In the genomic region with DNA sequence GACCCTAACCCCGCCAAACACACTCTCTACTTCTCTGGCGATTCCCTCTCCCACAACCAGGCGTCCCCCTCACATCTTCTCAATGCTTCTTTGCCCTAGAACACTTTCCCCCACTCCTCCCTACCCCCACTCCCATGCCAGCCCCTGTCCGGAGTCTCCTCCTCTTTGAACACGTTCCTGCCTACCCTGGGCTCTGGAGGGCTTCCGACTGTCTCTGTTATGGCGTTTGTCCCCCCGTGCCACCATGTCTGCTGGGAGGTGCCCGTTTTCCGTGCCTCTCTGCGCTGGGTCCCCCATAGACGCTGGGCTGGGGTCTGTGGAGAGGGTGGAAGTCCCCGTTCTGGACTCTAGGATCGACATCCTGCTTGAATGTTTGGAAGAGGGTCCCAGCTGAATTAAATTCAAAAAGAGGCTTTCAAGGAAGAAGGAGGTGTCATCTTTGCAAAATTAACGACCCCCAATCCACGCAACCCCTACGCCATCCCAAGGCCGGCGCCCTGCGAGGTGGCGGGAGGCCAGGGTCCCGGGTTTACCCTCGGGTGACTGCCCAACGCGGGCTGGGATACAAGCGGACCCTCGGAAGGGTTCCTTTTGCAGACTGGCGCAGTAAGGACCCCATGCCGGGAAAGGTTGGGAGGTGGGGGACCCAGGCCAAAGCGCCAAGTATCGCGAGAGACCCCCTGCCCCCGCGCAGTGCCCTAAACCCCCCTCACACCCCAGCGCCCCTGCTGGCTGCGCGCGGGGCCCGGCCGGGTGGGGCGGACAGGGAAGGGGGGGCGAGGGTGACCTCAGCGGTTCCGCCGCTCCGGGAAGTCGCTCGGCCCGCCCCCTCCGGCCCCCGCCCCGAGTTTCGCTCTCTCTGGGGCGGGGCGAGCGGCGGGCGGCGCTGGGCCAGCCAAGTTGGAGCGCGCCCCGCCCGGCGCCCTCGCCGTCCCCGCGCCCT, we compare ENCODE assay signal across 1 cellular context.
A peak's percentile ranks its signal among the peaks of the same experiment; 100 is the strongest.
TF ChIP-seq lines count a peak whose summit lies in the region.

No MANE protein-coding gene starts in this region.

TF ChIP-seq in HepG2, 621 proteins besides CTCF, POLR2A, EP300 and RAD21 (continued from another document and continues in another):
- TF ChIP-seq, protein P1, sequence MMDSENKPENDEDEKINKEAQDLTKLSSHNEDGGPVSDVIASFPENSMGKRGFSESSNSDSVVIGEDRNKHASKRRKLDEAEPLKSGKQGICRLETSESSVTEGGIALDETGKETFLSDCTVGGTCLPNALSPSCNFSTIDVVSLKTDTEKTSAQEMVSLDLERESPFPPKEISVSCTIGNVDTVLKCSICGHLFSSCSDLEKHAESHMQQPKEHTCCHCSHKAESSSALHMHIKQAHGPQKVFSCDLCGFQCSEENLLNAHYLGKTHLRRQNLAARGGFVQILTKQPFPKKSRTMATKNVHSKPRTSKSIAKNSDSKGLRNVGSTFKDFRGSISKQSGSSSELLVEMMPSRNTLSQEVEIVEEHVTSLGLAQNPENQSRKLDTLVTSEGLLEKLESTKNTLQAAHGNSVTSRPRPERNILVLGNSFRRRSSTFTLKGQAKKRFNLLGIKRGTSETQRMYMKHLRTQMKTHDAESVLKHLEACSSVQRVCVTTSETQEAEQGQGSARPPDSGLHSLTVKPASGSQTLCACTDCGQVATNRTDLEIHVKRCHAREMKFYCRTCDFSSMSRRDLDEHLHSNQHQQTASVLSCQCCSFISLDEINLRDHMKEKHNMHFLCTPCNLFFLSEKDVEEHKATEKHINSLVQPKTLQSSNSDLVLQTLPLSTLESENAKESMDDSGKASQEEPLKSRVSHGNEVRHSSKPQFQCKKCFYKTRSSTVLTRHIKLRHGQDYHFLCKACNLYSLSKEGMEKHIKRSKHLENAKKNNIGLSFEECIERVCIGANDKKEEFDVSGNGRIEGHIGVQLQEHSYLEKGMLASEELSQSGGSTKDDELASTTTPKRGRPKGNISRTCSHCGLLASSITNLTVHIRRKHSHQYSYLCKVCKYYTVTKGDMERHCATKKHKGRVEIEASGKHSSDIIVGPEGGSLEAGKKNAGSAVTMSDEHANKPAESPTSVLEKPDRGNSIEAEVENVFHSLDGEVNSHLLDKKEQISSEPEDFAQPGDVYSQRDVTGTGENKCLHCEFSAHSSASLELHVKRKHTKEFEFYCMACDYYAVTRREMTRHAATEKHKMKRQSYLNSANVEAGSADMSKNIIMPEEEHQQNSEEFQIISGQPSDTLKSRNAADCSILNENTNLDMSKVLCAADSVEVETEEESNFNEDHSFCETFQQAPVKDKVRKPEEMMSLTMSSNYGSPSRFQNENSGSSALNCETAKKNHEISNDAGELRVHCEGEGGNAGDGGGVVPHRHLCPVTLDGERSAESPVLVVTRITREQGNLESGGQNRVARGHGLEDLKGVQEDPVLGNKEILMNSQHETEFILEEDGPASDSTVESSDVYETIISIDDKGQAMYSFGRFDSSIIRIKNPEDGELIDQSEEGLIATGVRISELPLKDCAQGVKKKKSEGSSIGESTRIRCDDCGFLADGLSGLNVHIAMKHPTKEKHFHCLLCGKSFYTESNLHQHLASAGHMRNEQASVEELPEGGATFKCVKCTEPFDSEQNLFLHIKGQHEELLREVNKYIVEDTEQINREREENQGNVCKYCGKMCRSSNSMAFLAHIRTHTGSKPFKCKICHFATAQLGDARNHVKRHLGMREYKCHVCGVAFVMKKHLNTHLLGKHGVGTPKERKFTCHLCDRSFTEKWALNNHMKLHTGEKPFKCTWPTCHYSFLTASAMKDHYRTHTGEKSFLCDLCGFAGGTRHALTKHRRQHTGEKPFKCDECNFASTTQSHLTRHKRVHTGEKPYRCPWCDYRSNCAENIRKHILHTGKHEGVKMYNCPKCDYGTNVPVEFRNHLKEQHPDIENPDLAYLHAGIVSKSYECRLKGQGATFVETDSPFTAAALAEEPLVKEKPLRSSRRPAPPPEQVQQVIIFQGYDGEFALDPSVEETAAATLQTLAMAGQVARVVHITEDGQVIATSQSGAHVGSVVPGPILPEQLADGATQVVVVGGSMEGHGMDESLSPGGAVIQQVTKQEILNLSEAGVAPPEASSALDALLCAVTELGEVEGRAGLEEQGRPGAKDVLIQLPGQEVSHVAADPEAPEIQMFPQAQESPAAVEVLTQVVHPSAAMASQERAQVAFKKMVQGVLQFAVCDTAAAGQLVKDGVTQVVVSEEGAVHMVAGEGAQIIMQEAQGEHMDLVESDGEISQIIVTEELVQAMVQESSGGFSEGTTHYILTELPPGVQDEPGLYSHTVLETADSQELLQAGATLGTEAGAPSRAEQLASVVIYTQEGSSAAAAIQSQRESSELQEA (CRISPR knock-in tag; IDR thresholded peaks at IDR 0.05; ENCODE audit: not compliant biosample characterization), result peak; percentile 28
- TF ChIP-seq EZH2 (conservative IDR thresholded peaks at IDR 0.05; ENCODE audit: low read depth, low read length), result no peak
- TF ChIP-seq, protein P2, sequence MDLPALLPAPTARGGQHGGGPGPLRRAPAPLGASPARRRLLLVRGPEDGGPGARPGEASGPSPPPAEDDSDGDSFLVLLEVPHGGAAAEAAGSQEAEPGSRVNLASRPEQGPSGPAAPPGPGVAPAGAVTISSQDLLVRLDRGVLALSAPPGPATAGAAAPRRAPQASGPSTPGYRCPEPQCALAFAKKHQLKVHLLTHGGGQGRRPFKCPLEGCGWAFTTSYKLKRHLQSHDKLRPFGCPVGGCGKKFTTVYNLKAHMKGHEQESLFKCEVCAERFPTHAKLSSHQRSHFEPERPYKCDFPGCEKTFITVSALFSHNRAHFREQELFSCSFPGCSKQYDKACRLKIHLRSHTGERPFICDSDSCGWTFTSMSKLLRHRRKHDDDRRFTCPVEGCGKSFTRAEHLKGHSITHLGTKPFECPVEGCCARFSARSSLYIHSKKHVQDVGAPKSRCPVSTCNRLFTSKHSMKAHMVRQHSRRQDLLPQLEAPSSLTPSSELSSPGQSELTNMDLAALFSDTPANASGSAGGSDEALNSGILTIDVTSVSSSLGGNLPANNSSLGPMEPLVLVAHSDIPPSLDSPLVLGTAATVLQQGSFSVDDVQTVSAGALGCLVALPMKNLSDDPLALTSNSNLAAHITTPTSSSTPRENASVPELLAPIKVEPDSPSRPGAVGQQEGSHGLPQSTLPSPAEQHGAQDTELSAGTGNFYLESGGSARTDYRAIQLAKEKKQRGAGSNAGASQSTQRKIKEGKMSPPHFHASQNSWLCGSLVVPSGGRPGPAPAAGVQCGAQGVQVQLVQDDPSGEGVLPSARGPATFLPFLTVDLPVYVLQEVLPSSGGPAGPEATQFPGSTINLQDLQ (CRISPR knock-in tag; IDR thresholded peaks at IDR 0.05), result no peak
- TF ChIP-seq ZNF10 (CRISPR knock-in tag; IDR thresholded peaks at IDR 0.05; ENCODE audit: borderline replicate concordance, low read depth), result no peak
- TF ChIP-seq ZNF788 (CRISPR knock-in tag; IDR thresholded peaks at IDR 0.05; ENCODE audit: borderline replicate concordance), result peak; percentile 32; the same call in 1 of the 2 replicates
- TF ChIP-seq, protein P3, sequence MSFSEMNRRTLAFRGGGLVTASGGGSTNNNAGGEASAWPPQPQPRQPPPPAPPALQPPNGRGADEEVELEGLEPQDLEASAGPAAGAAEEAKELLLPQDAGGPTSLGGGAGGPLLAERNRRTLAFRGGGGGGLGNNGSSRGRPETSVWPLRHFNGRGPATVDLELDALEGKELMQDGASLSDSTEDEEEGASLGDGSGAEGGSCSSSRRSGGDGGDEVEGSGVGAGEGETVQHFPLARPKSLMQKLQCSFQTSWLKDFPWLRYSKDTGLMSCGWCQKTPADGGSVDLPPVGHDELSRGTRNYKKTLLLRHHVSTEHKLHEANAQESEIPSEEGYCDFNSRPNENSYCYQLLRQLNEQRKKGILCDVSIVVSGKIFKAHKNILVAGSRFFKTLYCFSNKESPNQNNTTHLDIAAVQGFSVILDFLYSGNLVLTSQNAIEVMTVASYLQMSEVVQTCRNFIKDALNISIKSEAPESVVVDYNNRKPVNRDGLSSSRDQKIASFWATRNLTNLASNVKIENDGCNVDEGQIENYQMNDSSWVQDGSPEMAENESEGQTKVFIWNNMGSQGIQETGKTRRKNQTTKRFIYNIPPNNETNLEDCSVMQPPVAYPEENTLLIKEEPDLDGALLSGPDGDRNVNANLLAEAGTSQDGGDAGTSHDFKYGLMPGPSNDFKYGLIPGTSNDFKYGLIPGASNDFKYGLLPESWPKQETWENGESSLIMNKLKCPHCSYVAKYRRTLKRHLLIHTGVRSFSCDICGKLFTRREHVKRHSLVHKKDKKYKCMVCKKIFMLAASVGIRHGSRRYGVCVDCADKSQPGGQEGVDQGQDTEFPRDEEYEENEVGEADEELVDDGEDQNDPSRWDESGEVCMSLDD (CRISPR knock-in tag; IDR thresholded peaks at IDR 0.05; ENCODE audit: borderline replicate concordance), result no peak
- no peak for TF ChIP-seq XRCC5 (optimal IDR thresholded peaks at IDR 0.05; ENCODE audit: low read length)
- TF ChIP-seq CHCHD3 (CRISPR knock-in tag; IDR thresholded peaks at IDR 0.05), result no peak
- TF ChIP-seq ZNF83 (CRISPR knock-in tag; IDR thresholded peaks at IDR 0.05; ENCODE audit: borderline replicate concordance), result no peak
- TF ChIP-seq SIX4 (CRISPR knock-in tag; IDR thresholded peaks at IDR 0.05), result 0 out of 2 replicates have a peak, but pooled peaks have one; percentile 15
- TF ChIP-seq, protein P4, sequence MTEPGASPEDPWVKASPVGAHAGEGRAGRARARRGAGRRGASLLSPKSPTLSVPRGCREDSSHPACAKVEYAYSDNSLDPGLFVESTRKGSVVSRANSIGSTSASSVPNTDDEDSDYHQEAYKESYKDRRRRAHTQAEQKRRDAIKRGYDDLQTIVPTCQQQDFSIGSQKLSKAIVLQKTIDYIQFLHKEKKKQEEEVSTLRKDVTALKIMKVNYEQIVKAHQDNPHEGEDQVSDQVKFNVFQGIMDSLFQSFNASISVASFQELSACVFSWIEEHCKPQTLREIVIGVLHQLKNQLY (CRISPR knock-in tag; IDR thresholded peaks at IDR 0.05), result 0 out of 2 replicates have a peak, but pooled peaks have one; percentile 38
- no peak for TF ChIP-seq MIER3 (CRISPR knock-in tag; IDR thresholded peaks at IDR 0.05; ENCODE audit: borderline replicate concordance)
- no peak for TF ChIP-seq SMAD1 (CRISPR knock-in tag; IDR thresholded peaks at IDR 0.05; ENCODE audit: borderline replicate concordance, low read depth)
- 0 out of 2 replicates have a peak, but pooled peaks have one; percentile 65 for TF ChIP-seq MYNN (CRISPR knock-in tag; IDR thresholded peaks at IDR 0.05; ENCODE audit: low read depth)
- peak; percentile 51; the same call in 1 of the 2 replicates for TF ChIP-seq YEATS2 (CRISPR knock-in tag; IDR thresholded peaks at IDR 0.05; ENCODE audit: borderline replicate concordance)
- TF ChIP-seq, protein P5, sequence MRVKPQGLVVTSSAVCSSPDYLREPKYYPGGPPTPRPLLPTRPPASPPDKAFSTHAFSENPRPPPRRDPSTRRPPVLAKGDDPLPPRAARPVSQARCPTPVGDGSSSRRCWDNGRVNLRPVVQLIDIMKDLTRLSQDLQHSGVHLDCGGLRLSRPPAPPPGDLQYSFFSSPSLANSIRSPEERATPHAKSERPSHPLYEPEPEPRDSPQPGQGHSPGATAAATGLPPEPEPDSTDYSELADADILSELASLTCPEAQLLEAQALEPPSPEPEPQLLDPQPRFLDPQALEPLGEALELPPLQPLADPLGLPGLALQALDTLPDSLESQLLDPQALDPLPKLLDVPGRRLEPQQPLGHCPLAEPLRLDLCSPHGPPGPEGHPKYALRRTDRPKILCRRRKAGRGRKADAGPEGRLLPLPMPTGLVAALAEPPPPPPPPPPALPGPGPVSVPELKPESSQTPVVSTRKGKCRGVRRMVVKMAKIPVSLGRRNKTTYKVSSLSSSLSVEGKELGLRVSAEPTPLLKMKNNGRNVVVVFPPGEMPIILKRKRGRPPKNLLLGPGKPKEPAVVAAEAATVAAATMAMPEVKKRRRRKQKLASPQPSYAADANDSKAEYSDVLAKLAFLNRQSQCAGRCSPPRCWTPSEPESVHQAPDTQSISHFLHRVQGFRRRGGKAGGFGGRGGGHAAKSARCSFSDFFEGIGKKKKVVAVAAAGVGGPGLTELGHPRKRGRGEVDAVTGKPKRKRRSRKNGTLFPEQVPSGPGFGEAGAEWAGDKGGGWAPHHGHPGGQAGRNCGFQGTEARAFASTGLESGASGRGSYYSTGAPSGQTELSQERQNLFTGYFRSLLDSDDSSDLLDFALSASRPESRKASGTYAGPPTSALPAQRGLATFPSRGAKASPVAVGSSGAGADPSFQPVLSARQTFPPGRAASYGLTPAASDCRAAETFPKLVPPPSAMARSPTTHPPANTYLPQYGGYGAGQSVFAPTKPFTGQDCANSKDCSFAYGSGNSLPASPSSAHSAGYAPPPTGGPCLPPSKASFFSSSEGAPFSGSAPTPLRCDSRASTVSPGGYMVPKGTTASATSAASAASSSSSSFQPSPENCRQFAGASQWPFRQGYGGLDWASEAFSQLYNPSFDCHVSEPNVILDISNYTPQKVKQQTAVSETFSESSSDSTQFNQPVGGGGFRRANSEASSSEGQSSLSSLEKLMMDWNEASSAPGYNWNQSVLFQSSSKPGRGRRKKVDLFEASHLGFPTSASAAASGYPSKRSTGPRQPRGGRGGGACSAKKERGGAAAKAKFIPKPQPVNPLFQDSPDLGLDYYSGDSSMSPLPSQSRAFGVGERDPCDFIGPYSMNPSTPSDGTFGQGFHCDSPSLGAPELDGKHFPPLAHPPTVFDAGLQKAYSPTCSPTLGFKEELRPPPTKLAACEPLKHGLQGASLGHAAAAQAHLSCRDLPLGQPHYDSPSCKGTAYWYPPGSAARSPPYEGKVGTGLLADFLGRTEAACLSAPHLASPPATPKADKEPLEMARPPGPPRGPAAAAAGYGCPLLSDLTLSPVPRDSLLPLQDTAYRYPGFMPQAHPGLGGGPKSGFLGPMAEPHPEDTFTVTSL (CRISPR knock-in tag; IDR thresholded peaks at IDR 0.05; ENCODE audit: borderline replicate concordance), result no peak
